Comparison of ENCODE assay signal across 12 cellular contexts in genomic region chr16:85651822-85652430, GRCh38. TPM values are rescaled to one million over a fixed set of nuclear protein-coding genes. Genes with fewer than 3 reads are reported as not detected.
DNase-seq lines count a peak whose midpoint lies in the region; ATAC-seq and TF ChIP-seq lines count a peak whose summit lies in the region.
"Had no signal": no experiment of that assay in that cellular context is flagged by ENCODE, and none has a peak within 500 bp of the region (broad histone marks: within the 10 kb centered on the region; RNA-seq: fewer than 3 reads in every experiment).

No MANE protein-coding gene starts in this region.

- H3K4me3 Mint-ChIP-seq in HFFc6: no peak overlapping the region
- H3K4me3 Mint-ChIP-seq: CD4-positive, alpha-beta memory T cell had no signal

- no peaks in the 10 kb centered on the region for H3K27me3 ChIP-seq in muscle layer of colon (ENCODE audit: control insufficient read depth in 1 of 2, insufficient read depth in 2 of 2, low read length in 2 of 2)

- no peaks in the 10 kb centered on the region for H3K9me3 Mint-ChIP-seq in HFFc6

- H3K27me3 Mint-ChIP-seq in HFFc6 (ENCODE audit: insufficient read depth): peaks cover 4% of the 10 kb centered on the region
- H3K27me3 Mint-ChIP-seq: CD4-positive, alpha-beta memory T cell had no signal

- H3K4me1 ChIP-seq in muscle layer of colon (ENCODE audit: insufficient read depth, low read length): peaks cover 32% of the 10 kb centered on the region
- H3K4me1 ChIP-seq: HAP-1 had no signal

- H3K4me3 ChIP-seq in muscle layer of colon (ENCODE audit: low read depth in 1 of 2, low read length in 2 of 2): no peak overlapping the region
- H3K4me3 ChIP-seq: HAP-1 had no signal

- no peak for ATAC-seq in GM19324 (IDR thresholded peaks at IDR 0.05; ENCODE audit: low FRiP score, unreplicated experiment)

- TF ChIP-seq CTCF in 22Rv1 (IDR thresholded peaks at IDR 0.05) (no peak), HFFc6 (IDR thresholded peaks at IDR 0.05) (no peak)

- DNase-seq in M059J (ENCODE audit: low read depth) (peak; percentile 18), NAMALWA (ENCODE audit: low spot score) (no peak), inferior parietal cortex (ENCODE audit: extremely low spot score) (no peak), HFFc6 (no peak)
- DNase-seq: stimulated activated CD4-positive, alpha-beta T cell treated with anti-CD3 and anti-CD28 coated beads, Interleukin-2, amount 100 ng/mL, for 48 hours had no signal

- H3K4me1 Mint-ChIP-seq in HFFc6 (ENCODE audit: low read depth): no peaks in the 10 kb centered on the region; the same call in 1 of the 2 replicates

- H3K27ac ChIP-seq in 22Rv1 (peak overlapping the region; percentile 33; the same call in 1 of the 2 replicates), cingulate gyrus (ENCODE audit: low read depth, low read length) (peak overlapping the region; percentile 10), muscle layer of colon (ENCODE audit: low read depth, low read length) (peak overlapping the region; percentile 67)
- H3K27ac ChIP-seq: KMS-11 had no signal

- H3K9me3 ChIP-seq in muscle layer of colon (ENCODE audit: low read length): no peaks in the 10 kb centered on the region
- H3K9me3 ChIP-seq: HAP-1 had no signal

- H3K9ac ChIP-seq in muscle layer of colon (ENCODE audit: low read length): no peak overlapping the region
- H3K9ac ChIP-seq: KMS-11 had no signal

- H3K36me3 ChIP-seq in muscle layer of colon (ENCODE audit: insufficient read depth, low read length): peaks cover 43% of the 10 kb centered on the region

- H3K27ac Mint-ChIP-seq in HFFc6: no peak overlapping the region

- no peaks in the 10 kb centered on the region for H3K36me3 Mint-ChIP-seq in HFFc6 (ENCODE audit: low read depth)

RNA-seq across cellular contexts. Expression of gene GINS2, which starts 36.8 kb away (rescaled TPM):
- total RNA-seq in M059J (2014; rRNA removed; shearing (Covaris generic)): 27.0 and 32.5 TPM in 2 replicates
- 10 to 100 TPM; 11.8 to 24.6 (median 21.0) TPM for total RNA-seq in HFFc6 (2021; fragmentation: NEBNext Ultra II Directional; extraction: Animal tissue kit (Norgen Biotek cat#: 25700))

RNA-seq across cellular contexts. Expression of gene GSE1, which starts 38.8 kb away (rescaled TPM):
- total RNA-seq in M059J (2014; rRNA removed; shearing (Covaris generic)): 11.7 and 15.2 TPM in 2 replicates
- 10 to 100 TPM; 49.2 to 62.3 (median 58.1) TPM for total RNA-seq in HFFc6 (2021; fragmentation: NEBNext Ultra II Directional; extraction: Animal tissue kit (Norgen Biotek cat#: 25700))

Comparison
In these comparisons a context has a peak if more than half of its experiments do, and no peak if none do; other contexts are left out.
1. H3K27ac ChIP-seq: peak in every context shown above with its lines; median percentile 67 in muscle layer of colon; 33 in 22Rv1; 10 in cingulate gyrus.